14 cellular contexts compared by ENCODE assay signal in the genomic region with DNA sequence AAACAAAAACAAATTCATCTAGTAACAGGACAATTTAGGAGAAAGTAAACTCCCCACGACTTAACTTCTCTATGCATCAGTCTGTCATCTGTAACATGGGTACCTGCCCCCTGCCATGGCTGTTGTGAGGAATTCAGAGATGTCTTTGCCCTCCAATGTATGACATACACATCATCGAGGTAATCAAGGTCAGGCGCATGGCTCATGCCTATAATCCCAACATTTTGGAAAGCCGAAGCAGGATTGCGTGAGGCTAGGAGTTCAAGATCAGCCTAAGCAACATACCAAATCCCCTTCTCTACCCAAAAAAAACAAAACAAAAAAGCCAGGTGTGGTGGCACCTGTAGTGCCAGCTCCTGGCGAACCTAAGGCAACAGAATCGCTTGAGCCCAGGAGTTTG. TPM values are rescaled to one million over a fixed set of nuclear protein-coding genes. Genes with fewer than 3 reads are reported as not detected.
DNase-seq lines count a peak whose midpoint lies in the region; ATAC-seq, FAIRE-seq and TF ChIP-seq lines count a peak whose summit lies in the region.
"Had no signal": no experiment of that assay in that cellular context is flagged by ENCODE, and none has a peak within 500 bp of the region (broad histone marks: within the 10 kb centered on the region; RNA-seq: fewer than 3 reads in every experiment).

No MANE protein-coding gene starts in this region.

- H3K9me3 Mint-ChIP-seq in stimulated activated naive B cell treated with anti-CD40 and anti-IgM and Interleukin-4, amounts not matched to agents 10 μg/mL and 1 μg/mL and 100 μg/mL, for 72 hours = no peaks in the 10 kb centered on the region
- no peaks in the 10 kb centered on the region for H3K9me3 Mint-ChIP-seq in activated T-helper 1 cell treated with anti-CD3 and anti-CD28 coated beads, Interleukin-12 subunit alpha, Interleukin-12 subunit beta, Interleukin-2, Interleukin-4 antibody, amounts not matched to agents 30 ng/mL and 10 ng/mL and 1 ng/mL, durations not matched to agents 14 hours and 24 hours and 36 hours

- no peaks in the 10 kb centered on the region for H3K27me3 Mint-ChIP-seq in stimulated activated naive B cell treated with anti-CD40 and anti-IgM and Interleukin-4, amounts not matched to agents 10 μg/mL and 1 μg/mL and 100 μg/mL, for 72 hours
- H3K27me3 Mint-ChIP-seq in activated T-helper 1 cell treated with anti-CD3 and anti-CD28 coated beads, Interleukin-12 subunit alpha, Interleukin-12 subunit beta, Interleukin-2, Interleukin-4 antibody, amounts not matched to agents 30 ng/mL and 10 ng/mL and 1 ng/mL, durations not matched to agents 14 hours and 24 hours and 36 hours (ENCODE audit: insufficient read depth) = no peaks in the 10 kb centered on the region

- peak overlapping the region; percentile 67 for H3K27ac Mint-ChIP-seq in stimulated activated naive B cell treated with anti-CD40 and anti-IgM and Interleukin-4, amounts not matched to agents 10 μg/mL and 1 μg/mL and 100 μg/mL, for 72 hours
- H3K27ac Mint-ChIP-seq in activated T-helper 1 cell treated with anti-CD3 and anti-CD28 coated beads, Interleukin-12 subunit alpha, Interleukin-12 subunit beta, Interleukin-2, Interleukin-4 antibody, amounts not matched to agents 30 ng/mL and 10 ng/mL and 1 ng/mL, durations not matched to agents 14 hours and 24 hours and 36 hours = no peak overlapping the region

- no peak overlapping the region for H3K4me2 ChIP-seq in HepG2 (ENCODE audit: low read depth, low read length)
- H3K4me2 ChIP-seq: BLaER1 had no signal

- no peak overlapping the region for H2AFZ ChIP-seq in HepG2 (ENCODE audit: low read length)

- peaks cover 29 to 48% of the 10 kb centered on the region in 2 donors for H3K4me1 Mint-ChIP-seq in stimulated activated naive B cell treated with anti-CD40 and anti-IgM and Interleukin-4, amounts not matched to agents 10 μg/mL and 1 μg/mL and 100 μg/mL, for 72 hours
- H3K4me1 Mint-ChIP-seq in activated T-helper 1 cell treated with anti-CD3 and anti-CD28 coated beads, Interleukin-12 subunit alpha, Interleukin-12 subunit beta, Interleukin-2, Interleukin-4 antibody, amounts not matched to agents 30 ng/mL and 10 ng/mL and 1 ng/mL, durations not matched to agents 14 hours and 24 hours and 36 hours (ENCODE audit: low read depth) = peaks cover 28% of the 10 kb centered on the region

- H3K4me3 ChIP-seq in HepG2 (replicated peaks in 1 of 3; ENCODE audit: insufficient read depth in 1 of 3, low read depth in 2 of 3, low read length in 3 of 3) (no peak overlapping the region), right lobe of liver (no peak overlapping the region)
- H3K4me3 ChIP-seq: BLaER1, SJSA1 had no signal

- no peak for TF ChIP-seq EP300 in HepG2 (IDR thresholded peaks at IDR 0.05; ENCODE audit: low read depth in 2 of 2, low read length in 2 of 2)
- no peak for TF ChIP-seq EP300 in HepG2 (CRISPR knock-in tag; IDR thresholded peaks at IDR 0.05; ENCODE audit: borderline replicate concordance)

- FAIRE-seq in HepG2 (lab: Jason Lieb, UNC) = no peak

- peaks cover 21% of the 10 kb centered on the region for H4K20me1 ChIP-seq in HepG2 (ENCODE audit: insufficient read depth, low read length)

- H3K79me2 ChIP-seq in HepG2 (ENCODE audit: insufficient read depth, low read length) = no peaks in the 10 kb centered on the region

- peak; percentile 12 for ATAC-seq in HepG2
- ATAC-seq in right lobe of liver = no peak
- no peak for ATAC-seq in stimulated activated naive B cell treated with anti-CD40 and anti-IgM and Interleukin-4, amounts not matched to agents 10 μg/mL and 1 μg/mL and 100 μg/mL, for 72 hours (replicated peaks)

- peaks cover 2 to 8% of the 10 kb centered on the region in 2 experiments; a peak in 3 of 5 replicates for H3K36me3 ChIP-seq in HepG2 (replicated peaks in 1 of 2; ENCODE audit: control insufficient read depth in 1 of 2, insufficient read depth in 2 of 2, low read length in 2 of 2)
- peaks cover 6 to 20% (median 13%) of the 10 kb centered on the region in 4 donors for H3K36me3 ChIP-seq in right lobe of liver

- no peak overlapping the region for H3K4me3 Mint-ChIP-seq in stimulated activated naive B cell treated with anti-CD40 and anti-IgM and Interleukin-4, amounts not matched to agents 10 μg/mL and 1 μg/mL and 100 μg/mL, for 72 hours
- no peak overlapping the region for H3K4me3 Mint-ChIP-seq in activated T-helper 1 cell treated with anti-CD3 and anti-CD28 coated beads, Interleukin-12 subunit alpha, Interleukin-12 subunit beta, Interleukin-2, Interleukin-4 antibody, amounts not matched to agents 30 ng/mL and 10 ng/mL and 1 ng/mL, durations not matched to agents 14 hours and 24 hours and 36 hours

- TF ChIP-seq CTCF in HepG2 (CRISPR knock-in tag; IDR thresholded peaks at IDR 0.05) (no peak), right lobe of liver (IDR thresholded peaks at IDR 0.05) (no peak)

- WGBS in HepG2 (ENCODE audit: low lambda C conversion rate) = 80% methylated on average over 7 of the region's 7 CpGs
- 84% methylated on average over 6 of the region's 7 CpGs for WGBS in right lobe of liver (ENCODE audit: insufficient coverage, low coverage, low lambda C conversion rate, missing lambda C conversion rate)

- BruUV-seq in HepG2 (replicated peaks; lab: Mats Ljungman, UMichigan) = no TSS peak

- H3K27me3 ChIP-seq in HepG2 (ENCODE audit: control insufficient read depth in 1 of 2, insufficient read depth in 2 of 2, low read length in 2 of 2) (no peaks in the 10 kb centered on the region), right lobe of liver (no peaks in the 10 kb centered on the region)
- H3K27me3 ChIP-seq: BLaER1, neutrophil had no signal

- H3K9me3 ChIP-seq in HepG2 (ENCODE audit: low read length) (no peaks in the 10 kb centered on the region), right lobe of liver (no peaks in the 10 kb centered on the region)
- H3K9me3 ChIP-seq: BLaER1, neutrophil had no signal

- in situ Hi-C loops in HepG2 (cut with HindIII; ENCODE audit: extremely low pct_ligation_motif_present, low pct_unique_long_range_greater_than_20kb) = no loop called here

- H3K9ac ChIP-seq in HepG2 (ENCODE audit: insufficient read depth, low read depth, low read length) = no peak overlapping the region
- H3K9ac ChIP-seq: BLaER1 had no signal

- peaks cover 23 to 37% of the 10 kb centered on the region in 2 donors for H3K36me3 Mint-ChIP-seq in stimulated activated naive B cell treated with anti-CD40 and anti-IgM and Interleukin-4, amounts not matched to agents 10 μg/mL and 1 μg/mL and 100 μg/mL, for 72 hours
- H3K36me3 Mint-ChIP-seq in activated T-helper 1 cell treated with anti-CD3 and anti-CD28 coated beads, Interleukin-12 subunit alpha, Interleukin-12 subunit beta, Interleukin-2, Interleukin-4 antibody, amounts not matched to agents 30 ng/mL and 10 ng/mL and 1 ng/mL, durations not matched to agents 14 hours and 24 hours and 36 hours (ENCODE audit: low read depth) = peaks cover 29% of the 10 kb centered on the region

- POLR2A ChIA-PET in HepG2 (lab: Yijun Ruan, JAX) = interaction anchor here (1.1 to 3.0 kb wide), 4 partner anchors 10 to 142 kb away, joined by 3 to 22 read pairs (median 13); a partner anchor contains a TSS

- DNase-seq in HepG2 (ENCODE audit: low spot score) = no peak
- no peak for DNase-seq in right lobe of liver
- DNase-seq in RPMI8226 = peak; percentile 56
- no peak for DNase-seq in stimulated activated naive B cell treated with anti-CD40 and anti-IgM and Interleukin-4, amounts not matched to agents 10 μg/mL and 1 μg/mL and 100 μg/mL, for 72 hours
- no peak for DNase-seq in NK-92 (lab: John Stamatoyannopoulos, UW; ENCODE audit: unreplicated experiment)
- no peak for DNase-seq in activated T-helper 1 cell treated with anti-CD3 and anti-CD28 coated beads, Interleukin-12 subunit alpha, Interleukin-12 subunit beta, Interleukin-2, Interleukin-4 antibody, amounts not matched to agents 30 ng/mL and 10 ng/mL and 1 ng/mL, durations not matched to agents 14 hours and 24 hours and 36 hours (ENCODE audit: low spot score)
- DNase-seq: aorta, EL, mammary epithelial cell, NCI-H1930, NCI-H774 had no signal

- CTCF ChIA-PET in HepG2 (lab: Yijun Ruan, JAX; ENCODE audit: low intra/inter-chr PET ratio, low total read pairs) = no interaction called here

- H3K4me1 ChIP-seq in HepG2 (ENCODE audit: insufficient read depth, low read length) (peaks cover 10% of the 10 kb centered on the region), right lobe of liver (peaks cover 0 to 11% (median 0%) of the 10 kb centered on the region in 4 donors)

- intact Hi-C loops in HepG2 (cut with micrococcal nuclease; ENCODE audit: unreplicated experiment) (no loop called here), right lobe of liver (cut with DNase I) (loop anchor here in 1 of 2 donors (10.0 kb wide), 1 partner anchor 103 kb away; no protein-coding TSS in a partner anchor)
- intact Hi-C loops in activated T-helper 1 cell treated with anti-CD3 and anti-CD28 coated beads, Interleukin-12 subunit alpha, Interleukin-12 subunit beta, Interleukin-2, Interleukin-4 antibody, amounts not matched to agents 30 ng/mL and 10 ng/mL and 1 ng/mL, durations not matched to agents 14 hours and 24 hours and 36 hours (cut with micrococcal nuclease) = no loop called here

- peak in 1 of 2 experiments; percentile 67; a peak in 2 of 4 replicates for TF ChIP-seq POLR2A in HepG2 (IDR thresholded peaks at IDR 0.05; ENCODE audit: insufficient read depth in 1 of 2, low read depth in 2 of 2, low read length in 2 of 2)
- TF ChIP-seq POLR2A in right lobe of liver (IDR thresholded peaks at IDR 0.05) = no peak

- no peak overlapping the region for H3K27ac ChIP-seq in HepG2 (ENCODE audit: extremely low read length, insufficient read depth, low read length)
- H3K27ac ChIP-seq in right lobe of liver = no peak overlapping the region
- H3K27ac ChIP-seq: BLaER1, neutrophil, SJSA1 had no signal

- TF ChIP-seq RAD21 in HepG2 (CRISPR knock-in tag; IDR thresholded peaks at IDR 0.05) = no peak

RNA-seq across cellular contexts. Expression of a gene that starts 9.0 kb away (rescaled TPM):
- total RNA-seq in HepG2 (2016; rRNA removed; fragmentation: Illumina TruSeq; extraction: Trizol) = 13,726 and 19,145 TPM in 2 replicates
- total RNA-seq in HepG2 (2016; cell fraction: cytosol; rRNA removed; fragmentation: Illumina TruSeq; extraction: Trizol; ENCODE audit: low read depth) = 8,339 and 10,487 TPM in 2 replicates
- total RNA-seq in HepG2 (2016; cell fraction: insoluble cytoplasmic fraction; rRNA removed; fragmentation: Illumina TruSeq; extraction: Trizol) = 13,733 and 18,946 TPM in 2 replicates
- total RNA-seq in HepG2 (2016; cell fraction: membrane; rRNA removed; fragmentation: Illumina TruSeq; extraction: Trizol) = 28,006 and 33,792 TPM in 2 replicates
- 5,621 and 5,952 TPM in 2 replicates for total RNA-seq in HepG2 (2016; cell fraction: nucleus; rRNA removed; fragmentation: Illumina TruSeq; extraction: Trizol)
- polyA plus RNA-seq in HepG2 (2011; rRNA removed) = 14,480 and 17,172 TPM in 2 replicates
- polyA plus RNA-seq in HepG2 (2011; cell fraction: cytosol; rRNA removed) = 15,977 and 19,367 TPM in 2 replicates
- polyA plus RNA-seq in HepG2 (2011; cell fraction: nucleus; rRNA removed) = 3,845 and 5,107 TPM in 2 replicates
- 17,181 and 19,057 TPM in 2 replicates for polyA plus RNA-seq in HepG2 (2012)
- polyA plus RNA-seq in HepG2 (2016; cell fraction: cytosol; fragmentation: Illumina TruSeq; extraction: Trizol; ENCODE audit: low read depth) = 12,881 and 14,827 TPM in 2 replicates
- 16,271 and 16,577 TPM in 2 replicates for polyA plus RNA-seq in HepG2 (2016; cell fraction: insoluble cytoplasmic fraction; fragmentation: Illumina TruSeq; extraction: Trizol; ENCODE audit: low read depth)
- polyA plus RNA-seq in HepG2 (2016; cell fraction: membrane; fragmentation: Illumina TruSeq; extraction: Trizol; ENCODE audit: low read depth) = 23,858 and 27,229 TPM in 2 replicates
- polyA plus RNA-seq in HepG2 (2016; cell fraction: nucleus; fragmentation: Illumina TruSeq; extraction: Trizol; ENCODE audit: insufficient read depth, low read depth) = 6,994 and 7,179 TPM in 2 replicates
- 11,031 and 11,693 TPM in 2 replicates for polyA minus RNA-seq in HepG2 (2011; rRNA and poly(A)+ RNA removed; ENCODE audit: low replicate concordance)
- 6,843 and 8,738 TPM in 2 replicates for polyA minus RNA-seq in HepG2 (2011; cell fraction: cytosol; rRNA and poly(A)+ RNA removed)
- 1,924 and 3,380 TPM in 2 replicates for polyA minus RNA-seq in HepG2 (2011; cell fraction: nucleus; rRNA and poly(A)+ RNA removed)
- total RNA-seq in right lobe of liver = 1,000 to 10,000 TPM; 2,452 to 4,356 (median 3,217) TPM
- 8,439 and 8,694 TPM in 2 replicates for total RNA-seq in activated T-helper 1 cell treated with anti-CD3 and anti-CD28 coated beads, Interleukin-12 subunit alpha, Interleukin-12 subunit beta, Interleukin-2, Interleukin-4 antibody, amounts not matched to agents 30 ng/mL and 10 ng/mL and 1 ng/mL, durations not matched to agents 14 hours and 24 hours and 36 hours

RNA-seq across cellular contexts. Expression of a gene that starts 50.3 kb away (rescaled TPM):
- total RNA-seq in HepG2 (2016; rRNA removed; fragmentation: Illumina TruSeq; extraction: Trizol) = 31.9 and 45.3 TPM in 2 replicates
- total RNA-seq in HepG2 (2016; cell fraction: cytosol; rRNA removed; fragmentation: Illumina TruSeq; extraction: Trizol; ENCODE audit: low read depth) = 22.3 and 25.1 TPM in 2 replicates
- 37.4 and 41.0 TPM in 2 replicates for total RNA-seq in HepG2 (2016; cell fraction: insoluble cytoplasmic fraction; rRNA removed; fragmentation: Illumina TruSeq; extraction: Trizol)
- total RNA-seq in HepG2 (2016; cell fraction: membrane; rRNA removed; fragmentation: Illumina TruSeq; extraction: Trizol) = 19.9 and 21.1 TPM in 2 replicates
- total RNA-seq in HepG2 (2016; cell fraction: nucleus; rRNA removed; fragmentation: Illumina TruSeq; extraction: Trizol) = 42.8 and 50.4 TPM in 2 replicates
- polyA plus RNA-seq in HepG2 (2011; rRNA removed) = 20.1 and 21.1 TPM in 2 replicates
- 12.7 and 19.8 TPM in 2 replicates for polyA plus RNA-seq in HepG2 (2011; cell fraction: cytosol; rRNA removed)
- polyA plus RNA-seq in HepG2 (2011; cell fraction: nucleus; rRNA removed) = 39.9 and 40.2 TPM in 2 replicates
- 17.3 and 22.7 TPM in 2 replicates for polyA plus RNA-seq in HepG2 (2012)
- polyA plus RNA-seq in HepG2 (2016; cell fraction: cytosol; fragmentation: Illumina TruSeq; extraction: Trizol; ENCODE audit: low read depth) = 7.2 and 7.4 TPM in 2 replicates
- polyA plus RNA-seq in HepG2 (2016; cell fraction: insoluble cytoplasmic fraction; fragmentation: Illumina TruSeq; extraction: Trizol; ENCODE audit: low read depth) = 29.9 and 32.7 TPM in 2 replicates
- 10.1 and 12.3 TPM in 2 replicates for polyA plus RNA-seq in HepG2 (2016; cell fraction: membrane; fragmentation: Illumina TruSeq; extraction: Trizol; ENCODE audit: low read depth)
- polyA plus RNA-seq in HepG2 (2016; cell fraction: nucleus; fragmentation: Illumina TruSeq; extraction: Trizol; ENCODE audit: insufficient read depth, low read depth) = 58.4 and 66.5 TPM in 2 replicates
- polyA minus RNA-seq in HepG2 (2011; rRNA and poly(A)+ RNA removed; ENCODE audit: low replicate concordance) = 29.0 and 38.5 TPM in 2 replicates
- polyA minus RNA-seq in HepG2 (2011; cell fraction: cytosol; rRNA and poly(A)+ RNA removed) = 11.6 and 17.0 TPM in 2 replicates
- polyA minus RNA-seq in HepG2 (2011; cell fraction: nucleus; rRNA and poly(A)+ RNA removed) = 54.2 and 59.1 TPM in 2 replicates
- total RNA-seq in right lobe of liver = 10 to 100 TPM; 24.6 to 33.7 (median 29.0) TPM
- total RNA-seq in activated T-helper 1 cell treated with anti-CD3 and anti-CD28 coated beads, Interleukin-12 subunit alpha, Interleukin-12 subunit beta, Interleukin-2, Interleukin-4 antibody, amounts not matched to agents 30 ng/mL and 10 ng/mL and 1 ng/mL, durations not matched to agents 14 hours and 24 hours and 36 hours = 33.3 and 45.8 TPM in 2 replicates

RNA-seq across cellular contexts. Expression of a gene that starts 59.7 kb away (rescaled TPM):
- total RNA-seq in HepG2 (2016; rRNA removed; fragmentation: Illumina TruSeq; extraction: Trizol) = 0.07 TPM in 1 of 2 replicates, not detected in the other
- total RNA-seq in HepG2 (2016; cell fraction: cytosol; rRNA removed; fragmentation: Illumina TruSeq; extraction: Trizol; ENCODE audit: low read depth) = not detected in 2 replicates
- total RNA-seq in HepG2 (2016; cell fraction: insoluble cytoplasmic fraction; rRNA removed; fragmentation: Illumina TruSeq; extraction: Trizol) = 0.04 TPM in 1 of 2 replicates, not detected in the other
- total RNA-seq in HepG2 (2016; cell fraction: membrane; rRNA removed; fragmentation: Illumina TruSeq; extraction: Trizol) = not detected in 2 replicates
- total RNA-seq in HepG2 (2016; cell fraction: nucleus; rRNA removed; fragmentation: Illumina TruSeq; extraction: Trizol) = 0.09 TPM in 1 of 2 replicates, not detected in the other
- 0.03 and 0.04 TPM in 2 replicates for polyA plus RNA-seq in HepG2 (2011; rRNA removed)
- polyA plus RNA-seq in HepG2 (2011; cell fraction: cytosol; rRNA removed) = not detected in 2 replicates
- polyA plus RNA-seq in HepG2 (2011; cell fraction: nucleus; rRNA removed) = 0.05 and 0.06 TPM in 2 replicates
- 0.05 TPM in 1 of 2 replicates, not detected in the other for polyA plus RNA-seq in HepG2 (2012)
- not detected in 2 replicates for polyA plus RNA-seq in HepG2 (2016; cell fraction: cytosol; fragmentation: Illumina TruSeq; extraction: Trizol; ENCODE audit: low read depth)
- polyA plus RNA-seq in HepG2 (2016; cell fraction: insoluble cytoplasmic fraction; fragmentation: Illumina TruSeq; extraction: Trizol; ENCODE audit: low read depth) = 0.30 TPM in 1 of 2 replicates, not detected in the other
- polyA plus RNA-seq in HepG2 (2016; cell fraction: membrane; fragmentation: Illumina TruSeq; extraction: Trizol; ENCODE audit: low read depth) = not detected in 2 replicates
- not detected in 2 replicates for polyA plus RNA-seq in HepG2 (2016; cell fraction: nucleus; fragmentation: Illumina TruSeq; extraction: Trizol; ENCODE audit: insufficient read depth, low read depth)
- polyA minus RNA-seq in HepG2 (2011; rRNA and poly(A)+ RNA removed; ENCODE audit: low replicate concordance) = 5.8 TPM in 1 of 2 replicates, not detected in the other
- polyA minus RNA-seq in HepG2 (2011; cell fraction: cytosol; rRNA and poly(A)+ RNA removed) = not detected in 2 replicates
- polyA minus RNA-seq in HepG2 (2011; cell fraction: nucleus; rRNA and poly(A)+ RNA removed) = not detected in 2 replicates
- 1 to 10 TPM in 1 of 6 experiments, under 1 TPM in 5; 0.37 to 1.1 (median 0.78) TPM for total RNA-seq in right lobe of liver
- total RNA-seq in activated T-helper 1 cell treated with anti-CD3 and anti-CD28 coated beads, Interleukin-12 subunit alpha, Interleukin-12 subunit beta, Interleukin-2, Interleukin-4 antibody, amounts not matched to agents 30 ng/mL and 10 ng/mL and 1 ng/mL, durations not matched to agents 14 hours and 24 hours and 36 hours = 47.6 and 51.1 TPM in 2 replicates

Comparison
In these comparisons a context has a peak if more than half of its experiments do, and no peak if none do; other contexts are left out.
1. RNA of a gene that starts 59.7 kb away (total RNA-seq): 47.6 to 51.1 TPM in activated T-helper 1 cell treated with anti-CD3 and anti-CD28 coated beads, Interleukin-12 subunit alpha, Interleukin-12 subunit beta, Interleukin-2, Interleukin-4 antibody, amounts not matched to agents 30 ng/mL and 10 ng/mL and 1 ng/mL, durations not matched to agents 14 hours and 24 hours and 36 hours; 0.37 to 1.1 TPM in right lobe of liver and 0.04 to 0.09 TPM in HepG2; every median in the first group is over 10 times any median in the second.